In genomic region chr5:158121678-158122077, GRCh38 we compare ENCODE assay signal across 25 cellular contexts.
DNase-seq lines count a peak whose midpoint lies in the region; ATAC-seq and TF ChIP-seq lines count a peak whose summit lies in the region.
"Had no signal": no experiment of that assay in that cellular context is flagged by ENCODE, and none has a peak within 500 bp of the region (broad histone marks: within the 10 kb centered on the region; RNA-seq: fewer than 3 reads in every experiment).

No MANE protein-coding gene starts in this region.

- H3K4me2 ChIP-seq in GM23338 (no peak overlapping the region), OCI-LY1 (ENCODE audit: low read length) (no peak overlapping the region)

- H3K4me1 ChIP-seq in GM23338 (ENCODE audit: insufficient read depth) = peaks cover 8% of the 10 kb centered on the region; the same call in 1 of the 2 replicates
- no peaks in the 10 kb centered on the region for H3K4me1 ChIP-seq in OCI-LY1 (ENCODE audit: insufficient read depth, low read length, severe bottlenecking)
- H3K4me1 ChIP-seq: right lobe of liver, spleen had no signal

- TF ChIP-seq CTCF in GM23338 (conservative IDR thresholded peaks at IDR 0.05; ENCODE audit: low read depth in 2 of 2) = peak; percentile 26 to 29; a peak in 3 of 4 replicates
- peak; percentile 9; the same call in 1 of the 2 replicates for TF ChIP-seq CTCF in OCI-LY1 (IDR thresholded peaks at IDR 0.05; ENCODE audit: low read length)

- H3K9ac ChIP-seq in OCI-LY1 (ENCODE audit: low read length) = no peak overlapping the region

- H4K20me1 ChIP-seq in GM23338 (replicated peaks; ENCODE audit: insufficient read depth) (no peaks in the 10 kb centered on the region), OCI-LY1 (ENCODE audit: insufficient read depth, low read length) (no peaks in the 10 kb centered on the region)

- peaks cover 2% of the 10 kb centered on the region for H3K27me3 Mint-ChIP-seq in GM23338 (ENCODE audit: insufficient read depth, low read depth, poor library complexity)

- H3K9me3 Mint-ChIP-seq in GM23338 = no peaks in the 10 kb centered on the region
- H3K9me3 Mint-ChIP-seq: activated naive CD8-positive, alpha-beta T cell treated with anti-CD3 and anti-CD28 coated beads, Interleukin-2, amount 50 U/mL, for 24 hours had no signal

- no peaks in the 10 kb centered on the region for H3K36me3 Mint-ChIP-seq in GM23338 (ENCODE audit: low read depth)
- H3K36me3 Mint-ChIP-seq: activated CD8-positive, alpha-beta memory T cell treated with anti-CD3 and anti-CD28 coated beads, Interleukin-2, amount 10 ng/mL, durations not matched to agents 7 days and 5 days had no signal

- no peak overlapping the region for H3K4me3 Mint-ChIP-seq in GM23338
- H3K4me3 Mint-ChIP-seq: activated CD8-positive, alpha-beta memory T cell treated with anti-CD3 and anti-CD28 coated beads, Interleukin-2, amount 10 ng/mL, durations not matched to agents 7 days and 5 days; activated naive CD8-positive, alpha-beta T cell treated with anti-CD3 and anti-CD28 coated beads, Interleukin-2, amount 50 U/mL, for 24 hours had no signal

- H3K79me2 ChIP-seq in GM23338 (replicated peaks; ENCODE audit: insufficient read depth) = no peaks in the 10 kb centered on the region
- no peaks in the 10 kb centered on the region for H3K79me2 ChIP-seq in OCI-LY1 (ENCODE audit: insufficient read depth, low read length)

- H3K9me3 ChIP-seq in OCI-LY1 (ENCODE audit: low read length) = no peaks in the 10 kb centered on the region
- H3K9me3 ChIP-seq: right lobe of liver, spleen had no signal

- H3K27ac Mint-ChIP-seq in GM23338 = no peak overlapping the region
- H3K27ac Mint-ChIP-seq: activated CD8-positive, alpha-beta memory T cell treated with anti-CD3 and anti-CD28 coated beads, Interleukin-2, amount 10 ng/mL, durations not matched to agents 7 days and 5 days; activated naive CD8-positive, alpha-beta T cell treated with anti-CD3 and anti-CD28 coated beads, Interleukin-2, amount 50 U/mL, for 24 hours had no signal

- no peak overlapping the region for H2AFZ ChIP-seq in GM23338
- no peak overlapping the region for H2AFZ ChIP-seq in OCI-LY1 (ENCODE audit: low read length)

- no peak for ATAC-seq in GM23338
- ATAC-seq: activated CD8-positive, alpha-beta memory T cell treated with anti-CD3 and anti-CD28 coated beads, Interleukin-2, amount 10 ng/mL, durations not matched to agents 7 days and 5 days; activated naive CD8-positive, alpha-beta T cell treated with anti-CD3 and anti-CD28 coated beads, Interleukin-2, amount 50 U/mL, for 24 hours; left lobe of liver; right lobe of liver; stimulated activated naive CD8-positive, alpha-beta T cell treated with anti-CD3 and anti-CD28 coated beads, Interleukin-15, Interleukin-2, amounts not matched to agents 100 U/mL and 50 U/mL, for 24 hours had no signal

- H3K4me1 Mint-ChIP-seq in GM23338 = peaks cover 20% of the 10 kb centered on the region
- H3K4me1 Mint-ChIP-seq: activated CD8-positive, alpha-beta memory T cell treated with anti-CD3 and anti-CD28 coated beads, Interleukin-2, amount 10 ng/mL, durations not matched to agents 7 days and 5 days; activated naive CD8-positive, alpha-beta T cell treated with anti-CD3 and anti-CD28 coated beads, Interleukin-2, amount 50 U/mL, for 24 hours had no signal

- H3K27ac ChIP-seq in GM23338 (ENCODE audit: low read depth) (no peak overlapping the region), OCI-LY1 (ENCODE audit: low read depth, low read length, poor library complexity, severe bottlenecking) (no peak overlapping the region)
- H3K27ac ChIP-seq: 22Rv1, C4-2B, right lobe of liver, spleen had no signal

- H3K4me3 ChIP-seq in GM23338 = no peak overlapping the region
- H3K4me3 ChIP-seq in OCI-LY1 (ENCODE audit: low read depth, low read length, poor library complexity, severe bottlenecking) = no peak overlapping the region
- H3K4me3 ChIP-seq: right lobe of liver, spleen had no signal

- DNase-seq in DMS 273 (lab: John Stamatoyannopoulos, UW; ENCODE audit: unreplicated experiment) (peak; percentile 43), DMS 273 treated with DMSO at 0.1 percent for 48 hours (lab: John Stamatoyannopoulos, UW) (no peak), GM23338 (ENCODE audit: low spot score) (peak; percentile 18), islet precursor cell (peak; percentile 6), midbrain (lab: John Stamatoyannopoulos, UW) (no peak), NCI-H446 (lab: John Stamatoyannopoulos, UW) (no peak)
- DNase-seq in central memory CD4-positive, alpha-beta T cell = no peak
- DNase-seq: activated CD4-positive, CD25-positive, alpha-beta regulatory T cell; activated CD8-positive, alpha-beta memory T cell treated with anti-CD3 and anti-CD28 coated beads, Interleukin-2, amount 10 ng/mL, durations not matched to agents 7 days and 5 days; activated naive CD8-positive, alpha-beta T cell treated with anti-CD3 and anti-CD28 coated beads, Interleukin-2, amount 50 U/mL, for 24 hours; activated T-cell treated with anti-CD3 and anti-CD28 coated beads, Interleukin-2, amount 50 U/mL, for 48 hours; COR-L47; DMS79; GF-D8; NCI-H1436 treated with DMSO at 0.1 percent for 48 hours; NCI-H526 treated with DMSO at 0.1 percent for 48 hours; posterior cingulate gyrus; right lobe of liver; spleen; stimulated activated CD4-positive, alpha-beta T cell treated with anti-CD3 and anti-CD28 coated beads, Interleukin-2, amount 100 ng/mL, for 24 hours; stimulated activated naive CD8-positive, alpha-beta T cell treated with anti-CD3 and anti-CD28 coated beads, Interleukin-15, Interleukin-2, amounts not matched to agents 100 U/mL and 50 U/mL, for 24 hours had no signal

- no peaks in the 10 kb centered on the region for H3K27me3 ChIP-seq in GM23338 (ENCODE audit: insufficient read depth)
- no peaks in the 10 kb centered on the region for H3K27me3 ChIP-seq in OCI-LY1 (ENCODE audit: insufficient read depth, low read length)
- H3K27me3 ChIP-seq: right lobe of liver had no signal

- H3K36me3 ChIP-seq in GM23338 (ENCODE audit: insufficient read depth) (0 out of 2 replicates have a peak, but pooled peaks cover 3% of the 10 kb centered on the region), OCI-LY1 (ENCODE audit: insufficient read depth, low read length) (no peaks in the 10 kb centered on the region)
- H3K36me3 ChIP-seq: right lobe of liver, spleen had no signal

- peaks cover 6% of the 10 kb centered on the region; the same call in 1 of the 2 replicates for H3K9me2 ChIP-seq in GM23338 (ENCODE audit: insufficient read depth)
- H3K9me2 ChIP-seq in OCI-LY1 (ENCODE audit: low read depth, low read length) = no peaks in the 10 kb centered on the region

- H3F3A ChIP-seq in GM23338 (replicated peaks; ENCODE audit: low read depth) (no peaks in the 10 kb centered on the region), OCI-LY1 (ENCODE audit: insufficient read depth, low read length) (no peaks in the 10 kb centered on the region)

TF ChIP-seq in GM23338, 12 proteins besides CTCF, POLR2A, EP300 and RAD21 (continues in another document):
- no peak for TF ChIP-seq ZNF114 (CRISPR knock-in tag; IDR thresholded peaks at IDR 0.05)
- TF ChIP-seq POLR2AphosphoS5 (IDR thresholded peaks at IDR 0.05; ENCODE audit: low read depth) = no peak
- no peak for TF ChIP-seq CREB1 (CRISPR knock-in tag; IDR thresholded peaks at IDR 0.05; ENCODE audit: low read depth)
- TF ChIP-seq STAT1 (IDR thresholded peaks at IDR 0.05; ENCODE audit: unreplicated experiment) = no peak
- TF ChIP-seq ZNF331 (CRISPR knock-in tag; IDR thresholded peaks at IDR 0.05; ENCODE audit: low read depth) = no peak
- TF ChIP-seq EZH2 (IDR thresholded peaks at IDR 0.05; ENCODE audit: low read depth, unreplicated experiment) = no peak
- no peak for TF ChIP-seq JUNB (IDR thresholded peaks at IDR 0.05; ENCODE audit: unreplicated experiment)
- TF ChIP-seq NANOG (IDR thresholded peaks at IDR 0.05; ENCODE audit: borderline replicate concordance) = no peak

Comparison
In these comparisons a context has a peak if more than half of its experiments do, and no peak if none do; other contexts are left out.
1. DNase-seq: peak in DMS 273 (single experiment), GM23338 (single experiment) and islet precursor cell (single experiment); none in DMS 273 treated with DMSO at 0.1 percent for 48 hours (single experiment), midbrain (single experiment), central memory CD4-positive, alpha-beta T cell (single experiment) and NCI-H446 (0 of 2).